18 cellular contexts compared by ENCODE assay signal in the genomic region with DNA sequence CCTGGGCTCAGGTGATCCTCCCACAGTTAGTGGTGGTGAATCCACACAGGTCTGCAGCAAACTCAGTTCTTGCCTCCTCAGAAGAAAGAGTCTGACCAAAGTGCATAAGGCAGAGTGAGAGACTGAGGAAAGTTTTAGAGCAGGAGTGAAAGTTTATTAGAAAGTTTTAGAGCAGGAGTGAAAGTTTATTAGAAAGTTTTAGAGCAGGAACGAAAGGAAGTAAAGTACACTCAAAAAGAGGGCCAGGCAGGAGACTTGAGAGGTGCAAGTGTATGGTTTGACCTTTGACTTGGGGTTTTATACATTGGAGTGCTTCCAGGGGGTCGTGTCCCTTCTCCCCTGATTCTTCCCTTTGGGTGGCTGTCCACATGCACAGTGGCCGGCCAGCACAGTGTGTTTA.
"Had no signal": no experiment of that assay in that cellular context is flagged by ENCODE, and none has a peak within 500 bp of the region (broad histone marks: within the 10 kb centered on the region; RNA-seq: fewer than 3 reads in every experiment).

No MANE protein-coding gene starts in this region.

- H3K4me2 ChIP-seq: SK-N-SH had no signal

- DNase-seq: Karpas-422, KG1, MG63, NCI-H1092 treated with DMSO at 0.1 percent for 48 hours, NCI-H1436, NCI-H187, NCI-H2029, NCI-H2081 treated with DMSO at 0.1 percent for 48 hours, NCI-H2171, NCI-H446, NCI-H510A, NCI-H524 treated with DMSO at 0.1 percent for 48 hours, NCI-H69, NCI-H774, SHP77, SK-N-SH had no signal

- H3K9me2 ChIP-seq: SK-N-SH had no signal

- H3K9me3 ChIP-seq: MG63, SK-N-SH had no signal

- H3K36me3 ChIP-seq: MG63 had no signal

- H3K27ac ChIP-seq: HL-60, RWPE1 had no signal

- H3K27me3 ChIP-seq: MG63 had no signal

- H3K9ac ChIP-seq: SK-N-SH had no signal

- H3K4me3 ChIP-seq: MG63 had no signal
